In genomic region chr1:176193023-176193422, GRCh38 we compare ENCODE assay signal across 12 cellular contexts. TPM values are rescaled to one million over a fixed set of nuclear protein-coding genes. Genes with fewer than 3 reads are reported as not detected.
DNase-seq lines count a peak whose midpoint lies in the region; ATAC-seq, FAIRE-seq and TF ChIP-seq lines count a peak whose summit lies in the region.
"Had no signal": no experiment of that assay in that cellular context is flagged by ENCODE, and none has a peak within 500 bp of the region (broad histone marks: within the 10 kb centered on the region; RNA-seq: fewer than 3 reads in every experiment).

No MANE protein-coding gene starts in this region.

- TF ChIP-seq POLR2A in body of pancreas (IDR thresholded peaks at IDR 0.05): no peak

- H3K4me1 ChIP-seq in body of pancreas (peaks cover 9% of the 10 kb centered on the region), upper lobe of right lung (peaks cover 17% of the 10 kb centered on the region)
- H3K4me1 ChIP-seq: BLaER1 had no signal

- H3K4me3 ChIP-seq in SU-DHL-6 (ENCODE audit: insufficient read depth, low read length, poor library complexity, severe bottlenecking): no peak overlapping the region
- no peak overlapping the region for H3K4me3 ChIP-seq in body of pancreas
- no peak overlapping the region for H3K4me3 ChIP-seq in upper lobe of right lung
- H3K4me3 ChIP-seq: BLaER1, MG63 had no signal

- intact Hi-C loops in body of pancreas (cut with DNase I) (no loop called here), upper lobe of right lung (cut with DNase I) (no loop called here)

- no peaks in the 10 kb centered on the region for H3K27me3 ChIP-seq in SU-DHL-6 (ENCODE audit: low read length)
- no peaks in the 10 kb centered on the region for H3K27me3 ChIP-seq in body of pancreas
- no peaks in the 10 kb centered on the region for H3K27me3 ChIP-seq in upper lobe of right lung
- H3K27me3 ChIP-seq: BLaER1, MG63 had no signal

- no peak overlapping the region for H3K9ac ChIP-seq in SU-DHL-6 (ENCODE audit: low read length)
- H3K9ac ChIP-seq: BLaER1 had no signal

- H3K9me3 ChIP-seq in SU-DHL-6 (ENCODE audit: insufficient read depth, low read length) (no peaks in the 10 kb centered on the region), body of pancreas (no peaks in the 10 kb centered on the region), upper lobe of right lung (no peaks in the 10 kb centered on the region)

- H3F3A ChIP-seq in SU-DHL-6 (ENCODE audit: insufficient read depth): no peaks in the 10 kb centered on the region

- H3K36me3 ChIP-seq in SU-DHL-6 (ENCODE audit: low read length) (peaks cover 3% of the 10 kb centered on the region; the same call in 1 of the 2 replicates), body of pancreas (replicated peaks in 1 of 2; ENCODE audit: insufficient read depth in 1 of 2, low read depth in 2 of 2) (no peaks in the 10 kb centered on the region), upper lobe of right lung (no peaks in the 10 kb centered on the region)

- H3K27ac ChIP-seq in SU-DHL-6 (ENCODE audit: low read depth, low read length) (no peak overlapping the region), body of pancreas (no peak overlapping the region), upper lobe of right lung (no peak overlapping the region)
- H3K27ac ChIP-seq: BLaER1 had no signal

- H2AFZ ChIP-seq in SU-DHL-6 (ENCODE audit: low read depth, low read length, severe bottlenecking): no peak overlapping the region

- H4K20me1 ChIP-seq in SU-DHL-6 (ENCODE audit: low read depth, low read length): peaks cover 29% of the 10 kb centered on the region

- FAIRE-seq in D721Med (lab: Jason Lieb, UNC): peak; percentile 92

- H3K9me2 ChIP-seq in SU-DHL-6 (replicated peaks; ENCODE audit: insufficient read depth, low read length): no peaks in the 10 kb centered on the region

- WGBS in body of pancreas, 2 donors: 52 to 59% methylated on average over 1 of the region's 1 CpG

- TF ChIP-seq CTCF in D721Med (IDR thresholded peaks at IDR 0.05; ENCODE audit: insufficient read depth, missing control alignments): no peak
- TF ChIP-seq CTCF in SU-DHL-6 (IDR thresholded peaks at IDR 0.05; ENCODE audit: insufficient read depth, low read length, poor library complexity, severe bottlenecking): no peak
- no peak for TF ChIP-seq CTCF in body of pancreas (IDR thresholded peaks at IDR 0.05)
- no peak for TF ChIP-seq CTCF in upper lobe of right lung (IDR thresholded peaks at IDR 0.05)

- DNase-seq in D721Med (ENCODE audit: insufficient read length, low spot score): no peak
- DNase-seq in putamen (ENCODE audit: low spot score): no peak
- no peak for DNase-seq in activated CD8-positive, alpha-beta memory T cell treated with anti-CD3 and anti-CD28 coated beads, Interleukin-2, amount 50 U/mL, for 48 hours
- no peak for DNase-seq in body of pancreas
- no peak for DNase-seq in upper lobe of right lung
- DNase-seq: activated CD4-positive, alpha-beta memory T cell treated with anti-CD3 and anti-CD28 coated beads, Interleukin-2, amount 10 ng/mL, durations not matched to agents 7 days and 5 days; MG63; stimulated activated CD4-positive, alpha-beta T cell treated with anti-CD3 and anti-CD28 coated beads, Interleukin-4, amount 100 ng/mL, for 24 hours had no signal

- ATAC-seq in GM19328 (IDR thresholded peaks at IDR 0.05; ENCODE audit: unreplicated experiment) (peak; percentile 83), HG02885 (IDR thresholded peaks at IDR 0.05; ENCODE audit: poor library complexity, unreplicated experiment) (peak; percentile 75), body of pancreas (no peak), upper lobe of right lung (no peak)

- peaks cover 100% of the 10 kb centered on the region for H3K79me2 ChIP-seq in SU-DHL-6 (ENCODE audit: insufficient read depth, low read length)

- H3K4me2 ChIP-seq in SU-DHL-6 (ENCODE audit: low read depth, low read length, poor library complexity, severe bottlenecking): peak overlapping the region; percentile 35
- H3K4me2 ChIP-seq: BLaER1 had no signal

RNA-seq across cellular contexts. Expression of gene COP1, which starts 14.1 kb away (rescaled TPM):
- 10 to 100 TPM; 36.6 to 45.8 TPM for total RNA-seq in body of pancreas
- total RNA-seq in upper lobe of right lung: 38.7 TPM

Comparison
In these comparisons a context has a peak if more than half of its experiments do, and no peak if none do; other contexts are left out.
1. ATAC-seq: peak in GM19328 (single experiment) and HG02885 (single experiment); none in body of pancreas (single experiment) and upper lobe of right lung (single experiment).